In genomic region chr2:27024188-27024587, GRCh38 we compare ENCODE assay signal across 19 cellular contexts. TPM values are rescaled to one million over a fixed set of nuclear protein-coding genes. Genes with fewer than 3 reads are reported as not detected.
DNase-seq lines count a peak whose midpoint lies in the region; ATAC-seq and TF ChIP-seq lines count a peak whose summit lies in the region.
"Had no signal": no experiment of that assay in that cellular context is flagged by ENCODE, and none has a peak within 500 bp of the region (broad histone marks: within the 10 kb centered on the region; RNA-seq: fewer than 3 reads in every experiment).

No MANE protein-coding gene starts in this region.

- H3K4me3 ChIP-seq in fibroblast of villous mesenchyme (ENCODE audit: low read depth, low read length): no peak overlapping the region
- H3K4me3 ChIP-seq: SK-N-MC, tibial artery had no signal

- no peaks in the 10 kb centered on the region for H3K27me3 Mint-ChIP-seq in progenitor cell of endocrine pancreas
- H3K27me3 Mint-ChIP-seq: activated naive CD4-positive, alpha-beta T cell treated with anti-CD3 and anti-CD28 coated beads, Interleukin-2, amount 50 U/mL, for 24 hours; CD8-positive, alpha-beta memory T cell had no signal

- H3K9me3 Mint-ChIP-seq in progenitor cell of endocrine pancreas (ENCODE audit: low read depth): no peaks in the 10 kb centered on the region
- H3K9me3 Mint-ChIP-seq: activated naive CD4-positive, alpha-beta T cell treated with anti-CD3 and anti-CD28 coated beads, Interleukin-2, amount 50 U/mL, for 24 hours; CD8-positive, alpha-beta memory T cell; stimulated activated effector memory CD8-positive, alpha-beta T cell treated with anti-CD3 and anti-CD28 coated beads, Interleukin-12 subunit alpha, Interleukin-12 subunit beta, amount 100 ng/mL, for 72 hours had no signal

- DNase-seq in NCI-H82 (lab: John Stamatoyannopoulos, UW) (peak; percentile 25), NCI-H82 treated with DMSO at 0.1 percent for 48 hours (lab: John Stamatoyannopoulos, UW; ENCODE audit: unreplicated experiment) (no peak), SK-MEL-5 (ENCODE audit: low read depth, low spot score) (peak; percentile 79), fibroblast of villous mesenchyme (ENCODE audit: low read depth) (no peak), progenitor cell of endocrine pancreas (ENCODE audit: low spot score, unreplicated experiment) (no peak), ACHN (no peak)
- DNase-seq: activated CD4-positive, alpha-beta T cell treated with anti-CD3 and anti-CD28 coated beads, Interleukin-2, amount 50 U/mL, for 4 hours; activated T-cell treated with anti-CD3 and anti-CD28 coated beads, Interleukin-2, amount 50 U/mL, for 1 hour; CD8-positive, alpha-beta memory T cell; kidney glomerular epithelial cell; NCI-H1436; OCI-M1; small intestine had no signal

- peak; percentile 9 for TF ChIP-seq CTCF in fibroblast of villous mesenchyme (IDR thresholded peaks at IDR 0.05; ENCODE audit: insufficient read depth, low read depth, low read length)
- peak; percentile 26 for TF ChIP-seq CTCF in progenitor cell of endocrine pancreas (IDR thresholded peaks at IDR 0.05; ENCODE audit: unreplicated experiment)

- H3K27ac Mint-ChIP-seq in progenitor cell of endocrine pancreas: no peak overlapping the region
- H3K27ac Mint-ChIP-seq: activated naive CD4-positive, alpha-beta T cell treated with anti-CD3 and anti-CD28 coated beads, Interleukin-2, amount 50 U/mL, for 24 hours; CD8-positive, alpha-beta memory T cell; stimulated activated effector memory CD8-positive, alpha-beta T cell treated with anti-CD3 and anti-CD28 coated beads, Interleukin-12 subunit alpha, Interleukin-12 subunit beta, amount 100 ng/mL, for 72 hours had no signal

- no peak overlapping the region for H3K4me3 Mint-ChIP-seq in progenitor cell of endocrine pancreas (ENCODE audit: low read depth)
- H3K4me3 Mint-ChIP-seq: activated naive CD4-positive, alpha-beta T cell treated with anti-CD3 and anti-CD28 coated beads, Interleukin-2, amount 50 U/mL, for 24 hours; CD8-positive, alpha-beta memory T cell; stimulated activated effector memory CD8-positive, alpha-beta T cell treated with anti-CD3 and anti-CD28 coated beads, Interleukin-12 subunit alpha, Interleukin-12 subunit beta, amount 100 ng/mL, for 72 hours had no signal

- peaks cover 2% of the 10 kb centered on the region for H3K4me1 Mint-ChIP-seq in progenitor cell of endocrine pancreas (ENCODE audit: low read depth)
- H3K4me1 Mint-ChIP-seq: activated naive CD4-positive, alpha-beta T cell treated with anti-CD3 and anti-CD28 coated beads, Interleukin-2, amount 50 U/mL, for 24 hours had no signal

- ATAC-seq in HG03175 (IDR thresholded peaks at IDR 0.05; ENCODE audit: unreplicated experiment) (no peak), GM19455 (IDR thresholded peaks at IDR 0.05; ENCODE audit: unreplicated experiment) (no peak)
- ATAC-seq: stimulated activated effector memory CD8-positive, alpha-beta T cell treated with anti-CD3 and anti-CD28 coated beads, Interleukin-12 subunit alpha, Interleukin-12 subunit beta, amount 100 ng/mL, for 72 hours had no signal

- in situ Hi-C loops in SK-MEL-5 (cut with HindIII; ENCODE audit: low pct_unique_long_range_greater_than_20kb, low sequenced_read_pairs) (no loop called here), ACHN (cut with HindIII; ENCODE audit: low pct_ligation_motif_present, low pct_unique_long_range_greater_than_20kb, low sequenced_read_pairs) (no loop called here)

- peaks cover 5% of the 10 kb centered on the region for H3K36me3 Mint-ChIP-seq in progenitor cell of endocrine pancreas (ENCODE audit: insufficient read depth)
- H3K36me3 Mint-ChIP-seq: activated naive CD4-positive, alpha-beta T cell treated with anti-CD3 and anti-CD28 coated beads, Interleukin-2, amount 50 U/mL, for 24 hours had no signal

RNA-seq across cellular contexts. Expression of gene TMEM214, which starts 8.6 kb away (rescaled TPM):
- 76.8 and 88.5 TPM in 2 replicates for total RNA-seq in SK-MEL-5 (2014; rRNA removed; shearing (Covaris generic))
- polyA plus RNA-seq in SK-MEL-5 (2015; cell fraction: cytosol; rRNA removed): 136 and 152 TPM in 2 replicates
- 270 and 304 TPM in 2 replicates for polyA plus RNA-seq in SK-MEL-5 (2015; cell fraction: nucleus; rRNA removed)
- 57.7 and 70.4 TPM in 2 replicates for total RNA-seq in fibroblast of villous mesenchyme
- 54.0 and 55.2 TPM in 2 replicates for total RNA-seq in progenitor cell of endocrine pancreas

RNA-seq across cellular contexts. Expression of gene AGBL5, which starts 27.3 kb away (rescaled TPM):
- 30.7 and 32.1 TPM in 2 replicates for total RNA-seq in SK-MEL-5 (2014; rRNA removed; shearing (Covaris generic))
- 24.2 and 28.3 TPM in 2 replicates for polyA plus RNA-seq in SK-MEL-5 (2015; cell fraction: cytosol; rRNA removed)
- polyA plus RNA-seq in SK-MEL-5 (2015; cell fraction: nucleus; rRNA removed): 15.1 and 28.7 TPM in 2 replicates
- 27.7 and 35.0 TPM in 2 replicates for total RNA-seq in fibroblast of villous mesenchyme
- total RNA-seq in progenitor cell of endocrine pancreas: 58.7 and 60.2 TPM in 2 replicates

RNA-seq across cellular contexts. Expression of gene OST4, which starts 47.3 kb away (rescaled TPM):
- 408 and 444 TPM in 2 replicates for total RNA-seq in SK-MEL-5 (2014; rRNA removed; shearing (Covaris generic))
- 293 and 331 TPM in 2 replicates for polyA plus RNA-seq in SK-MEL-5 (2015; cell fraction: cytosol; rRNA removed)
- 51.5 and 71.2 TPM in 2 replicates for polyA plus RNA-seq in SK-MEL-5 (2015; cell fraction: nucleus; rRNA removed)
- 239 and 282 TPM in 2 replicates for total RNA-seq in fibroblast of villous mesenchyme
- 245 and 254 TPM in 2 replicates for total RNA-seq in progenitor cell of endocrine pancreas

RNA-seq across cellular contexts. Expression of gene MAPRE3, which starts 53.8 kb away (rescaled TPM):
- 3.5 and 4.0 TPM in 2 replicates for total RNA-seq in SK-MEL-5 (2014; rRNA removed; shearing (Covaris generic))
- polyA plus RNA-seq in SK-MEL-5 (2015; cell fraction: cytosol; rRNA removed): 17.5 and 24.6 TPM in 2 replicates
- 34.3 and 52.2 TPM in 2 replicates for polyA plus RNA-seq in SK-MEL-5 (2015; cell fraction: nucleus; rRNA removed)
- total RNA-seq in fibroblast of villous mesenchyme (3.5 TPM in 2 replicates), progenitor cell of endocrine pancreas (18.0 and 18.6 TPM in 2 replicates)

RNA-seq across cellular contexts. Expression of gene EMILIN1, which starts 54.2 kb away (rescaled TPM):
- total RNA-seq in SK-MEL-5 (2014; rRNA removed; shearing (Covaris generic)): 0.11 and 0.71 TPM in 2 replicates
- 0.31 and 0.67 TPM in 2 replicates for polyA plus RNA-seq in SK-MEL-5 (2015; cell fraction: cytosol; rRNA removed)
- polyA plus RNA-seq in SK-MEL-5 (2015; cell fraction: nucleus; rRNA removed): 0.05 and 0.65 TPM in 2 replicates
- total RNA-seq in fibroblast of villous mesenchyme: 144 and 160 TPM in 2 replicates
- total RNA-seq in progenitor cell of endocrine pancreas: 1.1 and 2.5 TPM in 2 replicates

Comparison
In these comparisons a context has a peak if more than half of its experiments do, and no peak if none do; other contexts are left out.
1. DNase-seq: peak in NCI-H82 (single experiment) and SK-MEL-5 (single experiment); none in NCI-H82 treated with DMSO at 0.1 percent for 48 hours (single experiment), fibroblast of villous mesenchyme (single experiment), progenitor cell of endocrine pancreas (single experiment) and ACHN (single experiment).